ENCODE assay signal across 16 cellular contexts in genomic region chr5:8954801-8955200, GRCh38.
DNase-seq lines count a peak whose midpoint lies in the region; TF ChIP-seq lines count a peak whose summit lies in the region.
"Had no signal": no experiment of that assay in that cellular context is flagged by ENCODE, and none has a peak within 500 bp of the region (broad histone marks: within the 10 kb centered on the region; RNA-seq: fewer than 3 reads in every experiment).

No MANE protein-coding gene starts in this region.

- no peak overlapping the region for H3K4ac ChIP-seq in H9 (ENCODE audit: low read depth, low read length)

- no peak overlapping the region for H3K27ac ChIP-seq in H9 (ENCODE audit: insufficient read length, low read depth, low read length)
- H3K27ac ChIP-seq: ascending aorta, esophagus squamous epithelium, prostate gland, thoracic aorta had no signal

- H3K9me3 ChIP-seq in H9 (ENCODE audit: control insufficient read depth, low read depth, low read length), result no peaks in the 10 kb centered on the region
- H3K9me3 ChIP-seq: ascending aorta, esophagus squamous epithelium, prostate gland, thoracic aorta had no signal

- H2BK15ac ChIP-seq in H9 (ENCODE audit: low read depth, low read length), result no peak overlapping the region

- H4K91ac ChIP-seq in H9 (ENCODE audit: insufficient read length, low read depth, low read length), result no peak overlapping the region

- no peak overlapping the region for H2BK5ac ChIP-seq in H9 (ENCODE audit: insufficient read length, low read length)

- no peak overlapping the region for H2BK12ac ChIP-seq in H9 (ENCODE audit: insufficient read length, low read depth, low read length)

- H3K23ac ChIP-seq in H9 (ENCODE audit: insufficient read length, low read depth, low read length), result no peak overlapping the region

- no peak overlapping the region for H2AK5ac ChIP-seq in H9 (ENCODE audit: insufficient read length, low read length)

- no peak overlapping the region for H3K4me2 ChIP-seq in H9 (ENCODE audit: insufficient read depth, insufficient read length, low read length)

- no peak overlapping the region for H4K5ac ChIP-seq in H9 (ENCODE audit: insufficient read length, low read depth, low read length)

- H3K23me2 ChIP-seq in H9 (ENCODE audit: insufficient read length, low read depth, low read length, poor library complexity, severe bottlenecking), result no peaks in the 10 kb centered on the region

- no peak overlapping the region for H3K18ac ChIP-seq in H9 (ENCODE audit: insufficient read length, low read depth, low read length)

- TF ChIP-seq CTCF in H9 (conservative IDR thresholded peaks at IDR 0.05) (peak; percentile 35), type B pancreatic cell (conservative IDR thresholded peaks at IDR 0.05) (peak; percentile 41)

- H3K27ac Mint-ChIP-seq in H9, result no peak overlapping the region
- no peak overlapping the region for H3K27ac Mint-ChIP-seq in type B pancreatic cell
- H3K27ac Mint-ChIP-seq: activated CD4-positive, alpha-beta T cell treated with anti-CD3 and anti-CD28 coated beads for 36 hours; T-helper 2 cell treated with Interferon-gamma antibody and Interleukin-4, amounts not matched to agents 5 μg/mL and 100 μg/mL, for 36 hours had no signal

- H3K27me3 Mint-ChIP-seq in H9 (ENCODE audit: low read depth) (no peaks in the 10 kb centered on the region), type B pancreatic cell (no peaks in the 10 kb centered on the region)
- H3K27me3 Mint-ChIP-seq: activated CD4-positive, alpha-beta T cell treated with anti-CD3 and anti-CD28 coated beads for 36 hours had no signal

- H3K36me3 Mint-ChIP-seq in H9 (ENCODE audit: insufficient read depth in 1 of 3, low read depth in 3 of 3) (no peaks in the 10 kb centered on the region), type B pancreatic cell (no peaks in the 10 kb centered on the region)

- no peaks in the 10 kb centered on the region for H3K79me1 ChIP-seq in H9 (ENCODE audit: insufficient read depth, low read depth, low read length, poor library complexity, severe bottlenecking)

- no peak overlapping the region for H2BK120ac ChIP-seq in H9 (ENCODE audit: low read depth, low read length, poor library complexity, severe bottlenecking)

- H3T11ph ChIP-seq in H9 (ENCODE audit: low read length), result no peak overlapping the region

- H4K20me1 ChIP-seq in H9 (ENCODE audit: control insufficient read depth, insufficient read depth, insufficient read length), result no peaks in the 10 kb centered on the region

- H3K4me1 ChIP-seq in H9 (ENCODE audit: insufficient read depth, low read length), result no peaks in the 10 kb centered on the region
- H3K4me1 ChIP-seq: ascending aorta, esophagus squamous epithelium, prostate gland had no signal

- H3K79me2 ChIP-seq in H9 (ENCODE audit: insufficient read depth, low read length), result no peaks in the 10 kb centered on the region

- DNase-seq in H9 (no peak), RPMI7951 (ENCODE audit: low read depth) (peak; percentile 11), fibroblast of peridontal ligament (ENCODE audit: extremely low read depth) (peak; percentile 11), type B pancreatic cell (ENCODE audit: extremely low spot score, unreplicated experiment) (no peak), NCI-H1417 treated with DMSO at 0.1 percent for 48 hours (lab: John Stamatoyannopoulos, UW) (no peak)
- DNase-seq in activated naive CD4-positive, alpha-beta T cell treated with anti-CD3 and anti-CD28 coated beads, Interleukin-2, amount 50 U/mL, for 16 hours, result no peak
- DNase-seq in activated CD4-positive, CD25-positive, alpha-beta regulatory T cell (lab: John Stamatoyannopoulos, UW), result no peak
- DNase-seq: activated CD4-positive, alpha-beta T cell treated with anti-CD3 and anti-CD28 coated beads for 36 hours; activated CD8-positive, alpha-beta memory T cell treated with anti-CD3 and anti-CD28 coated beads, Interleukin-2, amount 50 U/mL, for 4 hours; esophagus squamous epithelium; NCI-H1105 treated with DMSO at 0.1 percent for 48 hours; SHP77 treated with DMSO at 0.1 percent for 48 hours had no signal

- H3K4me3 Mint-ChIP-seq in H9, result no peak overlapping the region
- H3K4me3 Mint-ChIP-seq in type B pancreatic cell, result no peak overlapping the region
- H3K4me3 Mint-ChIP-seq: activated CD4-positive, alpha-beta T cell treated with anti-CD3 and anti-CD28 coated beads for 36 hours; T-helper 2 cell treated with Interferon-gamma antibody and Interleukin-4, amounts not matched to agents 5 μg/mL and 100 μg/mL, for 36 hours had no signal

- no peak overlapping the region for H3K9ac ChIP-seq in H9 (ENCODE audit: extremely low read depth, insufficient read length, low read length)

- H3K27me3 ChIP-seq in H9 (ENCODE audit: insufficient read depth, low read length), result no peaks in the 10 kb centered on the region
- H3K27me3 ChIP-seq: ascending aorta, esophagus squamous epithelium had no signal

- H3K56ac ChIP-seq in H9 (ENCODE audit: insufficient read length, low read depth, low read length), result no peak overlapping the region

- H3K9me3 Mint-ChIP-seq in H9, result no peaks in the 10 kb centered on the region; a peak in 1 of 5 replicates
- H3K9me3 Mint-ChIP-seq in type B pancreatic cell, result no peaks in the 10 kb centered on the region

- no peak overlapping the region for H2AFZ ChIP-seq in H9 (ENCODE audit: low read length)

- no peak overlapping the region for H3K14ac ChIP-seq in H9 (ENCODE audit: insufficient read depth, low read length)

- H2BK20ac ChIP-seq in H9 (ENCODE audit: low read depth, low read length, poor library complexity, severe bottlenecking), result no peak overlapping the region

- no CpG with 5 or more reads among the region's 2 CpGs for WGBS in H9 (ENCODE audit: extremely low coverage, insufficient read length, low lambda C conversion rate)

- H4K8ac ChIP-seq in H9 (replicated peaks; ENCODE audit: insufficient read length, low read depth, low read length), result no peak overlapping the region

- no peaks in the 10 kb centered on the region for H3K4me1 Mint-ChIP-seq in H9
- H3K4me1 Mint-ChIP-seq in type B pancreatic cell (ENCODE audit: unreplicated experiment), result peaks cover 5% of the 10 kb centered on the region
- H3K4me1 Mint-ChIP-seq: activated CD4-positive, alpha-beta T cell treated with anti-CD3 and anti-CD28 coated beads for 36 hours had no signal

Comparison
In these comparisons a context has a peak if more than half of its experiments do, and no peak if none do; other contexts are left out.
1. DNase-seq: peak in RPMI7951 (single experiment) and fibroblast of peridontal ligament (single experiment); none in H9 (single experiment), type B pancreatic cell (single experiment), activated naive CD4-positive, alpha-beta T cell treated with anti-CD3 and anti-CD28 coated beads, Interleukin-2, amount 50 U/mL, for 16 hours (single experiment), NCI-H1417 treated with DMSO at 0.1 percent for 48 hours (single experiment) and activated CD4-positive, CD25-positive, alpha-beta regulatory T cell (0 of 4).